31 cellular contexts compared by ENCODE assay signal in the genomic region with DNA sequence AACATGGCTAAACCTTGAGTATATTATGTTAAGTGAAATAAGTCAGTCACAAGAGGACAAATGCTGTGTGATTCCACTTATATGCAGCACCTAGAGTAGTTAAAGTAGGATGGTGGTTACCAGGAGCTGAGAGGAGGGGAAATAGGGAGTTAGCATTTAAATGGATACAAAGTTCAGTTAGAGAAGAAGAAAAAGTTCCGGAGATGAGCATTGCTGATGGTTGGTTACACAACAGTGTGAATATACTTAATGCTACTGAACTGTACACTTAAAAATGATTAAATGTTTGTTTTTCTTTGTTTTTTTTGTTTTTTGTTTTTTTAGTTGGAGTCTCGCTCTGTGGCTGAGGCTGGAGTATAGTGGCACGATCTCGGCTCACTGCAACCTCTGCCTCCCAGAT.
DNase-seq lines count a peak whose midpoint lies in the region; ATAC-seq, FAIRE-seq and TF ChIP-seq lines count a peak whose summit lies in the region.
"Had no signal": no experiment of that assay in that cellular context is flagged by ENCODE, and none has a peak within 500 bp of the region (broad histone marks: within the 10 kb centered on the region; RNA-seq: fewer than 3 reads in every experiment).

No MANE protein-coding gene starts in this region.

- WGBS in HepG2 (ENCODE audit: low lambda C conversion rate): 5% methylated on average over 4 of the region's 4 CpGs
- WGBS in right lobe of liver (ENCODE audit: insufficient coverage, low coverage, low lambda C conversion rate, missing lambda C conversion rate): 77% methylated on average over 4 of the region's 4 CpGs

- TF ChIP-seq POLR2A in HepG2 (IDR thresholded peaks at IDR 0.05; ENCODE audit: insufficient read depth in 1 of 2, low read depth in 2 of 2, low read length in 2 of 2) (no peak), right lobe of liver (IDR thresholded peaks at IDR 0.05) (no peak), H54 (IDR thresholded peaks at IDR 0.05; ENCODE audit: low read depth, low read length) (no peak)

- peak overlapping the region; percentile 40 for H3K4me2 ChIP-seq in HepG2 (ENCODE audit: low read depth, low read length)
- H3K4me2 ChIP-seq: A549; BLaER1; BLaER1 treated with 17β-estradiol and CSF1 and Interleukin-3, amounts not matched to agents 10 nM and 100 nM had no signal

- CTCF ChIA-PET in HepG2 (lab: Yijun Ruan, JAX; ENCODE audit: low intra/inter-chr PET ratio, low total read pairs): no interaction called here

- in situ Hi-C loops in HepG2 (cut with HindIII; ENCODE audit: extremely low pct_ligation_motif_present, low pct_unique_long_range_greater_than_20kb): no loop called here

- H4K20me1 ChIP-seq in HepG2 (ENCODE audit: insufficient read depth, low read length): no peaks in the 10 kb centered on the region
- H4K20me1 ChIP-seq: BLaER1; BLaER1 treated with 17β-estradiol and CSF1 and Interleukin-3, amounts not matched to agents 10 nM and 100 nM had no signal

- TF ChIP-seq CTCF in HepG2 (CRISPR knock-in tag; IDR thresholded peaks at IDR 0.05) (no peak), right lobe of liver (IDR thresholded peaks at IDR 0.05) (no peak)

- FAIRE-seq in HepG2 (lab: Jason Lieb, UNC): no peak
- peak; percentile 60 for FAIRE-seq in H54 (lab: Jason Lieb, UNC)
- FAIRE-seq: A204.1, A549, D721Med had no signal

- TF ChIP-seq RAD21 in HepG2 (CRISPR knock-in tag; IDR thresholded peaks at IDR 0.05): no peak

- POLR2A ChIA-PET in HepG2 (lab: Yijun Ruan, JAX): no interaction called here

- no peak overlapping the region for H3K9ac ChIP-seq in HepG2 (ENCODE audit: insufficient read depth, low read depth, low read length)
- H3K9ac ChIP-seq: BLaER1; BLaER1 treated with 17β-estradiol and CSF1 and Interleukin-3, amounts not matched to agents 10 nM and 100 nM had no signal

- H3K27ac ChIP-seq in HepG2 (ENCODE audit: extremely low read length, insufficient read depth, low read length) (no peak overlapping the region), right lobe of liver (no peak overlapping the region)
- H3K27ac ChIP-seq: 22Rv1; A549; BLaER1; BLaER1 treated with 17β-estradiol and CSF1 and Interleukin-3, amounts not matched to agents 10 nM and 100 nM; C4-2B had no signal

- no TSS peak for BruUV-seq in HepG2 (replicated peaks; lab: Mats Ljungman, UMichigan)

- H3K27me3 ChIP-seq in HepG2 (ENCODE audit: control insufficient read depth in 1 of 2, insufficient read depth in 2 of 2, low read length in 2 of 2): no peaks in the 10 kb centered on the region
- no peaks in the 10 kb centered on the region for H3K27me3 ChIP-seq in right lobe of liver
- H3K27me3 ChIP-seq: BE2C; BLaER1; BLaER1 treated with 17β-estradiol and CSF1 and Interleukin-3, amounts not matched to agents 10 nM and 100 nM had no signal

- DNase-seq in HepG2 (ENCODE audit: low spot score): peak; percentile 17
- DNase-seq in right lobe of liver: no peak
- no peak for DNase-seq in H54 (ENCODE audit: insufficient read length, low spot score)
- no peak for DNase-seq in dedifferentiated amniotic fluid mesenchymal stem cell (ENCODE audit: extremely low spot score)
- DNase-seq: 8988T; ACHN; AML-193; BE2C; C1 segment of cervical spinal cord; Caco-2; Calu3; CD4-positive, alpha-beta memory T cell; CD4-positive, alpha-beta T cell; CD4-positive, CD25-positive, alpha-beta regulatory T cell; CD8-positive, alpha-beta memory T cell; CD8-positive, alpha-beta T cell; COR-L47; DMS 273 treated with DMSO at 0.1 percent for 48 hours; DMS153; DMS53; DMS79; DMS79 treated with DMSO at 0.1 percent for 48 hours; DND-41; EL had no signal

- no peaks in the 10 kb centered on the region for H3K79me2 ChIP-seq in HepG2 (ENCODE audit: insufficient read depth, low read length)

- H3K4me1 ChIP-seq in HepG2 (ENCODE audit: insufficient read depth, low read length): peaks cover 29% of the 10 kb centered on the region
- no peaks in the 10 kb centered on the region for H3K4me1 ChIP-seq in right lobe of liver
- H3K4me1 ChIP-seq: A549, BE2C, BLaER1, Caco-2 had no signal

- TF ChIP-seq EP300 in HepG2 (IDR thresholded peaks at IDR 0.05; ENCODE audit: low read depth in 2 of 2, low read length in 2 of 2) (no peak), HepG2 (CRISPR knock-in tag; IDR thresholded peaks at IDR 0.05; ENCODE audit: borderline replicate concordance) (no peak)

- ATAC-seq in HepG2 (peak; percentile 88), right lobe of liver (no peak)
- ATAC-seq: A549; CD8-positive, alpha-beta T cell had no signal

- H3K36me3 ChIP-seq in HepG2 (replicated peaks in 1 of 2; ENCODE audit: control insufficient read depth in 1 of 2, insufficient read depth in 2 of 2, low read length in 2 of 2) (no peaks in the 10 kb centered on the region), right lobe of liver (no peaks in the 10 kb centered on the region)
- H3K36me3 ChIP-seq: BE2C; BLaER1; BLaER1 treated with 17β-estradiol and CSF1 and Interleukin-3, amounts not matched to agents 10 nM and 100 nM had no signal

- H2AFZ ChIP-seq in HepG2 (ENCODE audit: low read length): no peak overlapping the region

- H3K4me3 ChIP-seq in HepG2 (replicated peaks in 1 of 3; ENCODE audit: insufficient read depth in 1 of 3, low read depth in 2 of 3, low read length in 3 of 3): no peak overlapping the region
- H3K4me3 ChIP-seq in right lobe of liver: no peak overlapping the region
- H3K4me3 ChIP-seq: A549; BLaER1; BLaER1 treated with 17β-estradiol and CSF1 and Interleukin-3, amounts not matched to agents 10 nM and 100 nM had no signal

- intact Hi-C loops in HepG2 (cut with micrococcal nuclease; ENCODE audit: unreplicated experiment) (no loop called here), right lobe of liver (cut with DNase I) (no loop called here)

- H3K9me3 ChIP-seq in HepG2 (ENCODE audit: low read length) (no peaks in the 10 kb centered on the region), right lobe of liver (no peaks in the 10 kb centered on the region)
- H3K9me3 ChIP-seq: A549, BE2C, BLaER1, Caco-2 had no signal

TF ChIP-seq in HepG2, 621 proteins besides CTCF, POLR2A, EP300 and RAD21 (continues in another document):
- TF ChIP-seq, protein P1, sequence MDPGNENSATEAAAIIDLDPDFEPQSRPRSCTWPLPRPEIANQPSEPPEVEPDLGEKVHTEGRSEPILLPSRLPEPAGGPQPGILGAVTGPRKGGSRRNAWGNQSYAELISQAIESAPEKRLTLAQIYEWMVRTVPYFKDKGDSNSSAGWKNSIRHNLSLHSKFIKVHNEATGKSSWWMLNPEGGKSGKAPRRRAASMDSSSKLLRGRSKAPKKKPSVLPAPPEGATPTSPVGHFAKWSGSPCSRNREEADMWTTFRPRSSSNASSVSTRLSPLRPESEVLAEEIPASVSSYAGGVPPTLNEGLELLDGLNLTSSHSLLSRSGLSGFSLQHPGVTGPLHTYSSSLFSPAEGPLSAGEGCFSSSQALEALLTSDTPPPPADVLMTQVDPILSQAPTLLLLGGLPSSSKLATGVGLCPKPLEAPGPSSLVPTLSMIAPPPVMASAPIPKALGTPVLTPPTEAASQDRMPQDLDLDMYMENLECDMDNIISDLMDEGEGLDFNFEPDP (CRISPR knock-in tag; conservative IDR thresholded peaks at IDR 0.05): no peak
- TF ChIP-seq KAT8 (CRISPR knock-in tag; IDR thresholded peaks at IDR 0.05): 0 out of 2 replicates have a peak, but pooled peaks have one; percentile 21
- no peak for TF ChIP-seq XRCC5 (optimal IDR thresholded peaks at IDR 0.05; ENCODE audit: low read length)
- no peak for TF ChIP-seq AKAP8 (CRISPR knock-in tag; IDR thresholded peaks at IDR 0.05)
- no peak for TF ChIP-seq ZNF552 (CRISPR knock-in tag; IDR thresholded peaks at IDR 0.05; ENCODE audit: borderline replicate concordance)
- TF ChIP-seq ZNF644 (CRISPR knock-in tag; IDR thresholded peaks at IDR 0.05; ENCODE audit: low read depth): no peak
